21 cellular contexts compared by ENCODE assay signal in the genomic region with DNA sequence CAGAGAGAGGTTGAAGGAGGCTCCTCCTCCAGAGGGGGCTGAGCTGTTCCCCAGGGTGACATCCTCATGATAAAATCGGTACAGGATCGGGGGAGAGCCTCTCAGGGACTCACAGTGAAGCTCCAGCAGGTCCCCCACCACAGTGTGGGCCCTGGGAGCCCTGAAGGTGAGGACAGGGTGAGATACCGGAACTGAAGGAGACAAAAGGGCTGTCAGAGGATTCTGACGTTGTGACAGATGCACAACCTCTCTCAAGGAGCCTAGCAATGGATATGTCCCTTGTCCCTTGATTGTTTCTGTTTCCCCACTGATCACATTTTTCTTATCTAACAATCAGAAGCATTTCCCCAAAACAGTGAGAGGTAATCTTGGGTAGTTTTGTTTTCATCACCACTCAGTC. TPM values are rescaled to one million over a fixed set of nuclear protein-coding genes. Genes with fewer than 3 reads are reported as not detected.
DNase-seq lines count a peak whose midpoint lies in the region; ATAC-seq and TF ChIP-seq lines count a peak whose summit lies in the region.
"Had no signal": no experiment of that assay in that cellular context is flagged by ENCODE, and none has a peak within 500 bp of the region (broad histone marks: within the 10 kb centered on the region; RNA-seq: fewer than 3 reads in every experiment).

No MANE protein-coding gene starts in this region.

- peak overlapping the region; percentile 9 for H3K4me3 Mint-ChIP-seq in activated T-cell treated with anti-CD3 and anti-CD28 coated beads, Interleukin-2, amount 50 U/mL, for 24 hours
- H3K4me3 Mint-ChIP-seq in activated B cell treated with CpG ODN at 0.5 μM for 24 hours (peak overlapping the region; percentile 24), naive B cell (peak overlapping the region in 7 of 8 donors; percentile 47 to 97 (median 84))
- no peak overlapping the region for H3K4me3 Mint-ChIP-seq in activated naive CD8-positive, alpha-beta T cell treated with anti-CD3 and anti-CD28 coated beads for 36 hours
- H3K4me3 Mint-ChIP-seq: CD14-positive monocyte had no signal

- intact Hi-C loops in activated B cell treated with CpG ODN at 0.5 μM for 24 hours (cut with micrococcal nuclease), result no loop called here
- intact Hi-C loops in vagina (cut with DNase I), result no loop called here

- no peaks in the 10 kb centered on the region for H3K9me3 Mint-ChIP-seq in activated T-cell treated with anti-CD3 and anti-CD28 coated beads, Interleukin-2, amount 50 U/mL, for 24 hours
- H3K9me3 Mint-ChIP-seq in activated B cell treated with CpG ODN at 0.5 μM for 24 hours, result no peaks in the 10 kb centered on the region
- peaks cover 0 to 4% (median 0%) of the 10 kb centered on the region in 7 donors for H3K9me3 Mint-ChIP-seq in naive B cell
- H3K9me3 Mint-ChIP-seq in activated naive CD8-positive, alpha-beta T cell treated with anti-CD3 and anti-CD28 coated beads for 36 hours, result no peaks in the 10 kb centered on the region
- H3K9me3 Mint-ChIP-seq: CD14-positive monocyte had no signal

- no peak overlapping the region for H3K27ac ChIP-seq in vagina

- ATAC-seq in activated B cell treated with CpG ODN at 0.5 μM for 24 hours (ENCODE audit: low read depth) (no peak), naive B cell (ENCODE audit: low read depth in 2 of 2) (no peak)
- ATAC-seq: K562, PC-3 had no signal

- no peaks in the 10 kb centered on the region for H3K27me3 ChIP-seq in vagina

- TF ChIP-seq POLR2A in vagina (IDR thresholded peaks at IDR 0.05), result no peak

- H3K27me3 Mint-ChIP-seq in activated T-cell treated with anti-CD3 and anti-CD28 coated beads, Interleukin-2, amount 50 U/mL, for 24 hours, result peaks cover 25% of the 10 kb centered on the region
- H3K27me3 Mint-ChIP-seq in activated B cell treated with CpG ODN at 0.5 μM for 24 hours, result no peaks in the 10 kb centered on the region
- no peaks in the 10 kb centered on the region for H3K27me3 Mint-ChIP-seq in naive B cell
- H3K27me3 Mint-ChIP-seq in activated naive CD8-positive, alpha-beta T cell treated with anti-CD3 and anti-CD28 coated beads for 36 hours, result peaks cover 12% of the 10 kb centered on the region

- H3K4me3 ChIP-seq in vagina, result no peak overlapping the region
- H3K4me3 ChIP-seq: K562, MG63 had no signal

- POLR2A ChIA-PET in activated B cell treated with CpG ODN at 0.5 μM for 24 hours (lab: Charles Lee), result interaction anchor here (0.7 to 1.3 kb wide), 3 partner anchors 77 to 137 kb away, joined by 3 to 5 read pairs (median 4); no protein-coding TSS in a partner anchor

- no peak for TF ChIP-seq CTCF in activated B cell treated with CpG ODN at 0.5 μM for 24 hours (IDR thresholded peaks at IDR 0.05)
- TF ChIP-seq CTCF in vagina (IDR thresholded peaks at IDR 0.05), result no peak

- peaks cover 3% of the 10 kb centered on the region for H3K4me1 Mint-ChIP-seq in activated T-cell treated with anti-CD3 and anti-CD28 coated beads, Interleukin-2, amount 50 U/mL, for 24 hours (ENCODE audit: low read depth)
- H3K4me1 Mint-ChIP-seq in activated B cell treated with CpG ODN at 0.5 μM for 24 hours (peaks cover 91% of the 10 kb centered on the region), naive B cell (peaks cover 82 to 91% (median 85%) of the 10 kb centered on the region in 3 donors)
- no peaks in the 10 kb centered on the region for H3K4me1 Mint-ChIP-seq in activated naive CD8-positive, alpha-beta T cell treated with anti-CD3 and anti-CD28 coated beads for 36 hours

- no peaks in the 10 kb centered on the region for H3K9me3 ChIP-seq in vagina
- H3K9me3 ChIP-seq: MG63 had no signal

- in situ Hi-C loops in G401 (cut with HindIII; ENCODE audit: low sequenced_read_pairs), result no loop called here

- no peaks in the 10 kb centered on the region for H3K4me1 ChIP-seq in vagina

- no peaks in the 10 kb centered on the region for H3K36me3 Mint-ChIP-seq in activated T-cell treated with anti-CD3 and anti-CD28 coated beads, Interleukin-2, amount 50 U/mL, for 24 hours (ENCODE audit: low read depth)
- H3K36me3 Mint-ChIP-seq in activated B cell treated with CpG ODN at 0.5 μM for 24 hours (ENCODE audit: low read depth) (peaks cover 62% of the 10 kb centered on the region), naive B cell (peaks cover 31 to 32% of the 10 kb centered on the region in 2 donors)
- no peaks in the 10 kb centered on the region for H3K36me3 Mint-ChIP-seq in activated naive CD8-positive, alpha-beta T cell treated with anti-CD3 and anti-CD28 coated beads for 36 hours
- H3K36me3 Mint-ChIP-seq: CD14-positive monocyte had no signal

- H3K27ac Mint-ChIP-seq in activated T-cell treated with anti-CD3 and anti-CD28 coated beads, Interleukin-2, amount 50 U/mL, for 24 hours, result peak overlapping the region; percentile 79
- H3K27ac Mint-ChIP-seq in activated B cell treated with CpG ODN at 0.5 μM for 24 hours (peak overlapping the region; percentile 78), naive B cell (peak overlapping the region; percentile 15 to 88 (median 70))
- no peak overlapping the region for H3K27ac Mint-ChIP-seq in activated naive CD8-positive, alpha-beta T cell treated with anti-CD3 and anti-CD28 coated beads for 36 hours
- H3K27ac Mint-ChIP-seq: CD14-positive monocyte had no signal

- DNase-seq in activated T-cell treated with anti-CD3 and anti-CD28 coated beads, Interleukin-2, amount 50 U/mL, for 24 hours, result no peak
- DNase-seq in activated T-cell treated with anti-CD3 and anti-CD28 coated beads for 4 hours (no peak), activated B cell treated with CpG ODN at 0.5 μM for 24 hours (no peak), naive B cell (no peak), HPDE6-E6E7 (ENCODE audit: extremely low spot score) (no peak), vagina (ENCODE audit: extremely low spot score in 2 of 2) (no peak), G401 (ENCODE audit: low spot score) (no peak)
- DNase-seq in activated naive CD8-positive, alpha-beta T cell treated with anti-CD3 and anti-CD28 coated beads for 36 hours, result no peak
- DNase-seq: COR-L47, DMS79, MG63, NCI-H1417, NCI-H1694 treated with DMSO at 0.1 percent for 48 hours, NCI-H446, NCI-H526, PC-3, Right ventricle myocardium superior had no signal

- H3K36me3 ChIP-seq in vagina, result no peaks in the 10 kb centered on the region
- H3K36me3 ChIP-seq: MG63 had no signal

- CTCF ChIA-PET in activated B cell treated with CpG ODN at 0.5 μM for 24 hours (lab: Charles Lee), result interaction anchor here (1.2 kb wide), 1 partner anchor 16 kb away, joined by 3 read pairs; no protein-coding TSS in a partner anchor

RNA-seq across cellular contexts. Expression of gene FCRL3, which starts 5.2 kb away (rescaled TPM):
- 87.7 and 97.1 TPM in 2 replicates for total RNA-seq in activated B cell treated with CpG ODN at 0.5 μM for 24 hours
- 100 to 1,000 TPM; 129 to 322 (median 238) TPM for polyA plus RNA-seq in naive B cell (ENCODE audit: low read depth in 6 of 6)
- total RNA-seq in activated naive CD8-positive, alpha-beta T cell treated with anti-CD3 and anti-CD28 coated beads for 36 hours, result 1 to 10 TPM in 1 of 2 experiments, under 1 TPM in 1; 0.99 to 1.0 TPM
- total RNA-seq in vagina, result not detected
- total RNA-seq in G401 (2014; rRNA removed; shearing (Covaris generic)), result not detected in 2 replicates
- total RNA-seq: K562, LHCN-M2, PC-3, Right ventricle myocardium superior, RPMI7951 had no signal
- polyA plus RNA-seq: K562 had no signal

Comparison
In these comparisons a context has a peak if more than half of its experiments do, and no peak if none do; other contexts are left out.
1. RNA of gene FCRL3, which starts 5.2 kb away (total RNA-seq): 87.7 to 97.1 TPM in activated B cell treated with CpG ODN at 0.5 μM for 24 hours; 0.99 to 1.0 TPM in activated naive CD8-positive, alpha-beta T cell treated with anti-CD3 and anti-CD28 coated beads for 36 hours, not detected in vagina (single experiment) and not detected in G401; every median in the first group is over 10 times any median in the second.